In the genomic region with DNA sequence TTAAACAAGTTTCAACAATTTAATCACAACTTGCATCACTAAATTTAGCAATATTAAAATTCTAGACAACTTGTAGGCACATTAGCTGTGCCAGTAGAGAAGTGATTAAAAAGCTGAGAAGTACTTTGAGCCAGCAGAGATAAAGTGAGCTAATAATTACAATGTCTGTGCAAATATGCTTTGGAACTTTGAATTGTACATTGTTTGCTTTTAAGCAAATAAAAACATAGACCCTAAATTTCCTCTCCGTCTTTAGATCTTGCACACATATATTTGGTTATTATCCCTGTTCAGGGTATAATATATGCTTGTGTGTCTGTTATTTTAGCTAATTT, we compare ENCODE assay signal across 1 cellular context.
TF ChIP-seq lines count a peak whose summit lies in the region.

No MANE protein-coding gene starts in this region.

TF ChIP-seq in HepG2, 621 proteins besides CTCF, POLR2A, EP300 and RAD21 (continued from another document and continues in another):
- TF ChIP-seq, protein P1, sequence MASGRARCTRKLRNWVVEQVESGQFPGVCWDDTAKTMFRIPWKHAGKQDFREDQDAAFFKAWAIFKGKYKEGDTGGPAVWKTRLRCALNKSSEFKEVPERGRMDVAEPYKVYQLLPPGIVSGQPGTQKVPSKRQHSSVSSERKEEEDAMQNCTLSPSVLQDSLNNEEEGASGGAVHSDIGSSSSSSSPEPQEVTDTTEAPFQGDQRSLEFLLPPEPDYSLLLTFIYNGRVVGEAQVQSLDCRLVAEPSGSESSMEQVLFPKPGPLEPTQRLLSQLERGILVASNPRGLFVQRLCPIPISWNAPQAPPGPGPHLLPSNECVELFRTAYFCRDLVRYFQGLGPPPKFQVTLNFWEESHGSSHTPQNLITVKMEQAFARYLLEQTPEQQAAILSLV (CRISPR knock-in tag; IDR thresholded peaks at IDR 0.05; ENCODE audit: borderline replicate concordance) = no peak
- TF ChIP-seq MEIS1 (CRISPR knock-in tag; IDR thresholded peaks at IDR 0.05; ENCODE audit: borderline replicate concordance) (no peak), MTA3 (CRISPR knock-in tag; IDR thresholded peaks at IDR 0.05) (no peak), ONECUT2 (CRISPR knock-in tag; IDR thresholded peaks at IDR 0.05) (no peak), ZNF644 (CRISPR knock-in tag; IDR thresholded peaks at IDR 0.05; ENCODE audit: low read depth) (no peak), SIN3B (IDR thresholded peaks at IDR 0.05; ENCODE audit: low read length) (no peak), ZNF569 (CRISPR knock-in tag; IDR thresholded peaks at IDR 0.05; ENCODE audit: borderline replicate concordance) (no peak), ZNF335 (CRISPR knock-in tag; IDR thresholded peaks at IDR 0.05) (no peak), RFXAP (CRISPR knock-in tag; IDR thresholded peaks at IDR 0.05; ENCODE audit: borderline replicate concordance) (no peak), U2AF2 (IDR thresholded peaks at IDR 0.05; ENCODE audit: low read depth, low read length) (no peak), ZNF737 (CRISPR knock-in tag; IDR thresholded peaks at IDR 0.05; ENCODE audit: borderline replicate concordance) (no peak), NBN (conservative IDR thresholded peaks at IDR 0.05) (no peak), ZNF558 (CRISPR knock-in tag; IDR thresholded peaks at IDR 0.05; ENCODE audit: borderline replicate concordance) (no peak), BHLHE40 (IDR thresholded peaks at IDR 0.05; ENCODE audit: low read length) (no peak), RARA (CRISPR knock-in tag; IDR thresholded peaks at IDR 0.05) (peak; percentile 66), ZNF460 (CRISPR knock-in tag; IDR thresholded peaks at IDR 0.05; ENCODE audit: borderline replicate concordance) (no peak), ELF3 (CRISPR knock-in tag; IDR thresholded peaks at IDR 0.05) (peak; percentile 65), HDAC1 (CRISPR knock-in tag; IDR thresholded peaks at IDR 0.05) (no peak), SCMH1 (CRISPR knock-in tag; IDR thresholded peaks at IDR 0.05; ENCODE audit: borderline replicate concordance) (no peak), CBFB (CRISPR knock-in tag; IDR thresholded peaks at IDR 0.05) (no peak), RARG (CRISPR knock-in tag; IDR thresholded peaks at IDR 0.05; ENCODE audit: low read depth) (no peak), SOX5 (CRISPR knock-in tag; IDR thresholded peaks at IDR 0.05; ENCODE audit: borderline replicate concordance) (peak; percentile 92), ZNF329 (CRISPR knock-in tag; IDR thresholded peaks at IDR 0.05; ENCODE audit: low read depth) (no peak), ZNF510 (CRISPR knock-in tag; IDR thresholded peaks at IDR 0.05; ENCODE audit: low read depth) (no peak), RXRA (CRISPR knock-in tag; IDR thresholded peaks at IDR 0.05) (no peak), SP140L (CRISPR knock-in tag; IDR thresholded peaks at IDR 0.05; ENCODE audit: borderline replicate concordance) (no peak), SIX1 (CRISPR knock-in tag; IDR thresholded peaks at IDR 0.05; ENCODE audit: borderline replicate concordance) (peak; percentile 87), HCFC1 (IDR thresholded peaks at IDR 0.05; ENCODE audit: low read depth, low read length) (no peak), ZNF549 (CRISPR knock-in tag; IDR thresholded peaks at IDR 0.05) (no peak), ARNT (IDR thresholded peaks at IDR 0.05) (no peak), ESRRA (CRISPR knock-in tag; IDR thresholded peaks at IDR 0.05; ENCODE audit: low read depth) (no peak), ZXDC (CRISPR knock-in tag; IDR thresholded peaks at IDR 0.05) (no peak), ZNF530 (CRISPR knock-in tag; IDR thresholded peaks at IDR 0.05; ENCODE audit: low read depth) (no peak), ARID3A (IDR thresholded peaks at IDR 0.05; ENCODE audit: low read depth, low read length) (peak; percentile 95), KLF11 (CRISPR knock-in tag; IDR thresholded peaks at IDR 0.05) (no peak), AHR (CRISPR knock-in tag; IDR thresholded peaks at IDR 0.05) (no peak), SRF (IDR thresholded peaks at IDR 0.05; ENCODE audit: low read depth, low read length) (no peak)
- TF ChIP-seq, protein P2, sequence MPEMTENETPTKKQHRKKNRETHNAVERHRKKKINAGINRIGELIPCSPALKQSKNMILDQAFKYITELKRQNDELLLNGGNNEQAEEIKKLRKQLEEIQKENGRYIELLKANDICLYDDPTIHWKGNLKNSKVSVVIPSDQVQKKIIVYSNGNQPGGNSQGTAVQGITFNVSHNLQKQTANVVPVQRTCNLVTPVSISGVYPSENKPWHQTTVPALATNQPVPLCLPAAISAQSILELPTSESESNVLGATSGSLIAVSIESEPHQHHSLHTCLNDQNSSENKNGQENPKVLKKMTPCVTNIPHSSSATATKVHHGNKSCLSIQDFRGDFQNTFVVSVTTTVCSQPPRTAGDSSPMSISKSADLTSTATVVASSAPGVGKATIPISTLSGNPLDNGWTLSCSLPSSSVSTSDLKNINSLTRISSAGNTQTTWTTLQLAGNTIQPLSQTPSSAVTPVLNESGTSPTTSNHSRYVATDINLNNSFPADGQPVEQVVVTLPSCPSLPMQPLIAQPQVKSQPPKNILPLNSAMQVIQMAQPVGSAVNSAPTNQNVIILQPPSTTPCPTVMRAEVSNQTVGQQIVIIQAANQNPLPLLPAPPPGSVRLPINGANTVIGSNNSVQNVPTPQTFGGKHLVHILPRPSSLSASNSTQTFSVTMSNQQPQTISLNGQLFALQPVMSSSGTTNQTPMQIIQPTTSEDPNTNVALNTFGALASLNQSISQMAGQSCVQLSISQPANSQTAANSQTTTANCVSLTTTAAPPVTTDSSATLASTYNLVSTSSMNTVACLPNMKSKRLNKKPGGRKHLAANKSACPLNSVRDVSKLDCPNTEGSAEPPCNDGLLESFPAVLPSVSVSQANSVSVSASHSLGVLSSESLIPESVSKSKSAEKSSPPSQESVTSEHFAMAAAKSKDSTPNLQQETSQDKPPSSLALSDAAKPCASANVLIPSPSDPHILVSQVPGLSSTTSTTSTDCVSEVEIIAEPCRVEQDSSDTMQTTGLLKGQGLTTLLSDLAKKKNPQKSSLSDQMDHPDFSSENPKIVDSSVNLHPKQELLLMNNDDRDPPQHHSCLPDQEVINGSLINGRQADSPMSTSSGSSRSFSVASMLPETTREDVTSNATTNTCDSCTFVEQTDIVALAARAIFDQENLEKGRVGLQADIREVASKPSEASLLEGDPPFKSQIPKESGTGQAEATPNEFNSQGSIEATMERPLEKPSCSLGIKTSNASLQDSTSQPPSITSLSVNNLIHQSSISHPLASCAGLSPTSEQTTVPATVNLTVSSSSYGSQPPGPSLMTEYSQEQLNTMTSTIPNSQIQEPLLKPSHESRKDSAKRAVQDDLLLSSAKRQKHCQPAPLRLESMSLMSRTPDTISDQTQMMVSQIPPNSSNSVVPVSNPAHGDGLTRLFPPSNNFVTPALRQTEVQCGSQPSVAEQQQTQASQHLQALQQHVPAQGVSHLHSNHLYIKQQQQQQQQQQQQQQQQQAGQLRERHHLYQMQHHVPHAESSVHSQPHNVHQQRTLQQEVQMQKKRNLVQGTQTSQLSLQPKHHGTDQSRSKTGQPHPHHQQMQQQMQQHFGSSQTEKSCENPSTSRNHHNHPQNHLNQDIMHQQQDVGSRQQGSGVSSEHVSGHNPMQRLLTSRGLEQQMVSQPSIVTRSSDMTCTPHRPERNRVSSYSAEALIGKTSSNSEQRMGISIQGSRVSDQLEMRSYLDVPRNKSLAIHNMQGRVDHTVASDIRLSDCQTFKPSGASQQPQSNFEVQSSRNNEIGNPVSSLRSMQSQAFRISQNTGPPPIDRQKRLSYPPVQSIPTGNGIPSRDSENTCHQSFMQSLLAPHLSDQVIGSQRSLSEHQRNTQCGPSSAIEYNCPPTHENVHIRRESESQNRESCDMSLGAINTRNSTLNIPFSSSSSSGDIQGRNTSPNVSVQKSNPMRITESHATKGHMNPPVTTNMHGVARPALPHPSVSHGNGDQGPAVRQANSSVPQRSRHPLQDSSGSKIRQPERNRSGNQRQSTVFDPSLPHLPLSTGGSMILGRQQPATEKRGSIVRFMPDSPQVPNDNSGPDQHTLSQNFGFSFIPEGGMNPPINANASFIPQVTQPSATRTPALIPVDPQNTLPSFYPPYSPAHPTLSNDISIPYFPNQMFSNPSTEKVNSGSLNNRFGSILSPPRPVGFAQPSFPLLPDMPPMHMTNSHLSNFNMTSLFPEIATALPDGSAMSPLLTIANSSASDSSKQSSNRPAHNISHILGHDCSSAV (CRISPR knock-in tag; IDR thresholded peaks at IDR 0.05; ENCODE audit: borderline replicate concordance) = no peak
- TF ChIP-seq, protein P3, sequence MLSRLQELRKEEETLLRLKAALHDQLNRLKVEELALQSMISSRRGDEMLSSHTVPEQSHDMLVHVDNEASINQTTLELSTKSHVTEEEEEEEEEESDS (CRISPR knock-in tag; IDR thresholded peaks at IDR 0.05; ENCODE audit: borderline replicate concordance) = no peak
- TF ChIP-seq, protein P4, sequence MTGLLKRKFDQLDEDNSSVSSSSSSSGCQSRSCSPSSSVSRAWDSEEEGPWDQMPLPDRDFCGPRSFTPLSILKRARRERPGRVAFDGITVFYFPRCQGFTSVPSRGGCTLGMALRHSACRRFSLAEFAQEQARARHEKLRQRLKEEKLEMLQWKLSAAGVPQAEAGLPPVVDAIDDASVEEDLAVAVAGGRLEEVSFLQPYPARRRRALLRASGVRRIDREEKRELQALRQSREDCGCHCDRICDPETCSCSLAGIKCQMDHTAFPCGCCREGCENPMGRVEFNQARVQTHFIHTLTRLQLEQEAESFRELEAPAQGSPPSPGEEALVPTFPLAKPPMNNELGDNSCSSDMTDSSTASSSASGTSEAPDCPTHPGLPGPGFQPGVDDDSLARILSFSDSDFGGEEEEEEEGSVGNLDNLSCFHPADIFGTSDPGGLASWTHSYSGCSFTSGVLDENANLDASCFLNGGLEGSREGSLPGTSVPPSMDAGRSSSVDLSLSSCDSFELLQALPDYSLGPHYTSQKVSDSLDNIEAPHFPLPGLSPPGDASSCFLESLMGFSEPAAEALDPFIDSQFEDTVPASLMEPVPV (CRISPR knock-in tag; IDR thresholded peaks at IDR 0.05) = no peak
- TF ChIP-seq, protein P5, sequence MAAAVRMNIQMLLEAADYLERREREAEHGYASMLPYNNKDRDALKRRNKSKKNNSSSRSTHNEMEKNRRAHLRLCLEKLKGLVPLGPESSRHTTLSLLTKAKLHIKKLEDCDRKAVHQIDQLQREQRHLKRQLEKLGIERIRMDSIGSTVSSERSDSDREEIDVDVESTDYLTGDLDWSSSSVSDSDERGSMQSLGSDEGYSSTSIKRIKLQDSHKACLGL (CRISPR knock-in tag; IDR thresholded peaks at IDR 0.05) = no peak
- TF ChIP-seq, protein P6, sequence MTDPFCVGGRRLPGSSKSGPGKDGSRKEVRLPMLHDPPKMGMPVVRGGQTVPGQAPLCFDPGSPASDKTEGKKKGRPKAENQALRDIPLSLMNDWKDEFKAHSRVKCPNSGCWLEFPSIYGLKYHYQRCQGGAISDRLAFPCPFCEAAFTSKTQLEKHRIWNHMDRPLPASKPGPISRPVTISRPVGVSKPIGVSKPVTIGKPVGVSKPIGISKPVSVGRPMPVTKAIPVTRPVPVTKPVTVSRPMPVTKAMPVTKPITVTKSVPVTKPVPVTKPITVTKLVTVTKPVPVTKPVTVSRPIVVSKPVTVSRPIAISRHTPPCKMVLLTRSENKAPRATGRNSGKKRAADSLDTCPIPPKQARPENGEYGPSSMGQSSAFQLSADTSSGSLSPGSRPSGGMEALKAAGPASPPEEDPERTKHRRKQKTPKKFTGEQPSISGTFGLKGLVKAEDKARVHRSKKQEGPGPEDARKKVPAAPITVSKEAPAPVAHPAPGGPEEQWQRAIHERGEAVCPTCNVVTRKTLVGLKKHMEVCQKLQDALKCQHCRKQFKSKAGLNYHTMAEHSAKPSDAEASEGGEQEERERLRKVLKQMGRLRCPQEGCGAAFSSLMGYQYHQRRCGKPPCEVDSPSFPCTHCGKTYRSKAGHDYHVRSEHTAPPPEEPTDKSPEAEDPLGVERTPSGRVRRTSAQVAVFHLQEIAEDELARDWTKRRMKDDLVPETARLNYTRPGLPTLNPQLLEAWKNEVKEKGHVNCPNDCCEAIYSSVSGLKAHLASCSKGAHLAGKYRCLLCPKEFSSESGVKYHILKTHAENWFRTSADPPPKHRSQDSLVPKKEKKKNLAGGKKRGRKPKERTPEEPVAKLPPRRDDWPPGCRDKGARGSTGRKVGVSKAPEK (CRISPR knock-in tag; IDR thresholded peaks at IDR 0.05; ENCODE audit: borderline replicate concordance) = no peak
- TF ChIP-seq, protein P7, sequence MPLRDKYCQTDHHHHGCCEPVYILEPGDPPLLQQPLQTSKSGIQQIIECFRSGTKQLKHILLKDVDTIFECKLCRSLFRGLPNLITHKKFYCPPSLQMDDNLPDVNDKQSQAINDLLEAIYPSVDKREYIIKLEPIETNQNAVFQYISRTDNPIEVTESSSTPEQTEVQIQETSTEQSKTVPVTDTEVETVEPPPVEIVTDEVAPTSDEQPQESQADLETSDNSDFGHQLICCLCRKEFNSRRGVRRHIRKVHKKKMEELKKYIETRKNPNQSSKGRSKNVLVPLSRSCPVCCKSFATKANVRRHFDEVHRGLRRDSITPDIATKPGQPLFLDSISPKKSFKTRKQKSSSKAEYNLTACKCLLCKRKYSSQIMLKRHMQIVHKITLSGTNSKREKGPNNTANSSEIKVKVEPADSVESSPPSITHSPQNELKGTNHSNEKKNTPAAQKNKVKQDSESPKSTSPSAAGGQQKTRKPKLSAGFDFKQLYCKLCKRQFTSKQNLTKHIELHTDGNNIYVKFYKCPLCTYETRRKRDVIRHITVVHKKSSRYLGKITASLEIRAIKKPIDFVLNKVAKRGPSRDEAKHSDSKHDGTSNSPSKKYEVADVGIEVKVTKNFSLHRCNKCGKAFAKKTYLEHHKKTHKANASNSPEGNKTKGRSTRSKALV (CRISPR knock-in tag; IDR thresholded peaks at IDR 0.05) = no peak
